9 cellular contexts compared by ENCODE assay signal in genomic region chr5:34916518-34916917, GRCh38. TPM values are rescaled to one million over a fixed set of nuclear protein-coding genes. Genes with fewer than 3 reads are reported as not detected.
DNase-seq lines count a peak whose midpoint lies in the region; ATAC-seq, FAIRE-seq and TF ChIP-seq lines count a peak whose summit lies in the region.
"Had no signal": no experiment of that assay in that cellular context is flagged by ENCODE, and none has a peak within 500 bp of the region (broad histone marks: within the 10 kb centered on the region; RNA-seq: fewer than 3 reads in every experiment).

No MANE protein-coding gene starts in this region.

- H3K36me3 ChIP-seq in cardiac muscle cell (peaks cover 24% of the 10 kb centered on the region), astrocyte (ENCODE audit: insufficient read depth, low read length) (peaks cover 26% of the 10 kb centered on the region), urinary bladder (ENCODE audit: insufficient read depth) (peaks cover 4% of the 10 kb centered on the region)

- TF ChIP-seq POLR2A in lower leg skin (IDR thresholded peaks at IDR 0.05), result no peak

- peaks cover 2% of the 10 kb centered on the region for H3K36me3 Mint-ChIP-seq in astrocyte (ENCODE audit: low read depth, unreplicated experiment)

- 18 to 30% methylated on average over 6 of the region's 6 CpGs for WGBS in lower leg skin, 2 donors
- WGBS in urinary bladder, result 18% methylated on average over 6 of the region's 6 CpGs

- intact Hi-C loops in left ventricle myocardium superior (cut with micrococcal nuclease), result no loop called here
- intact Hi-C loops in lower leg skin (cut with DNase I; ENCODE audit: low total_unique reads), result no loop called here

- H3K27me3 ChIP-seq in cardiac muscle cell (no peaks in the 10 kb centered on the region), astrocyte (ENCODE audit: insufficient read depth, low read length) (no peaks in the 10 kb centered on the region)

- no peak for TF ChIP-seq CTCF in cardiac muscle cell (IDR thresholded peaks at IDR 0.05; ENCODE audit: low read depth, low read length)
- TF ChIP-seq CTCF in astrocyte (IDR thresholded peaks at IDR 0.05; ENCODE audit: insufficient read depth, low read depth, low read length), result no peak
- no peak for TF ChIP-seq CTCF in lower leg skin (IDR thresholded peaks at IDR 0.05)
- no peak for TF ChIP-seq CTCF in omental fat pad (IDR thresholded peaks at IDR 0.05)

- H3K4me1 ChIP-seq in cardiac muscle cell (ENCODE audit: low read depth), result peaks cover 12% of the 10 kb centered on the region
- peaks cover 22% of the 10 kb centered on the region for H3K4me1 ChIP-seq in astrocyte (ENCODE audit: insufficient read depth, low read length)
- H3K4me1 ChIP-seq in urinary bladder (ENCODE audit: insufficient read depth), result no peaks in the 10 kb centered on the region

- no peak overlapping the region for H3K4me3 Mint-ChIP-seq in astrocyte (ENCODE audit: unreplicated experiment)

- no peak for FAIRE-seq in astrocyte (lab: Jason Lieb, UNC)

- H3K79me2 ChIP-seq in astrocyte (ENCODE audit: insufficient read depth, low read length), result peaks cover 89% of the 10 kb centered on the region

- ATAC-seq in left ventricle myocardium superior (no peak), omental fat pad (ENCODE audit: low FRiP score) (no peak), GM18909 (IDR thresholded peaks at IDR 0.05; ENCODE audit: poor library complexity, unreplicated experiment) (no peak)

- H3K9me3 ChIP-seq in cardiac muscle cell (ENCODE audit: low read depth), result no peaks in the 10 kb centered on the region
- no peaks in the 10 kb centered on the region for H3K9me3 ChIP-seq in astrocyte (ENCODE audit: insufficient read depth, low read depth, low read length)

- H3K4me2 ChIP-seq in astrocyte (ENCODE audit: low read length), result peak overlapping the region; percentile 90

- DNase-seq in cardiac muscle cell (ENCODE audit: low read depth in 1 of 2, low spot score in 1 of 2) (no peak), left ventricle myocardium superior (no peak), astrocyte (ENCODE audit: low read depth) (no peak), lower leg skin (ENCODE audit: low spot score in 2 of 2) (no peak), omental fat pad (ENCODE audit: low spot score) (no peak), NCI-H774 (lab: John Stamatoyannopoulos, UW) (no peak)
- DNase-seq: HCEC 1CT had no signal

- H3K9ac ChIP-seq in astrocyte (ENCODE audit: low read length), result peak overlapping the region; percentile 96

- no peak overlapping the region for H2AFZ ChIP-seq in astrocyte (ENCODE audit: low read depth, low read length)

- no peak overlapping the region for H3K27ac ChIP-seq in cardiac muscle cell
- peak overlapping the region; percentile 9 for H3K27ac ChIP-seq in astrocyte (ENCODE audit: low read depth, low read length)
- H3K27ac ChIP-seq in urinary bladder (ENCODE audit: low read depth), result no peak overlapping the region

- no peak overlapping the region for H3K27ac Mint-ChIP-seq in astrocyte (ENCODE audit: unreplicated experiment)

- peaks cover 8% of the 10 kb centered on the region for H4K20me1 ChIP-seq in astrocyte (ENCODE audit: insufficient read depth, low read length)

- H3K9me3 Mint-ChIP-seq in astrocyte (ENCODE audit: unreplicated experiment), result no peaks in the 10 kb centered on the region

- peaks cover 15% of the 10 kb centered on the region for H3K4me1 Mint-ChIP-seq in astrocyte (ENCODE audit: low read depth, unreplicated experiment)

- H3K27me3 Mint-ChIP-seq in astrocyte (ENCODE audit: low read depth, unreplicated experiment), result no peaks in the 10 kb centered on the region

- H3K4me3 ChIP-seq in cardiac muscle cell (peak overlapping the region; percentile 97), astrocyte (ENCODE audit: insufficient read depth, low read depth, low read length) (peak overlapping the region; percentile 99), lower leg skin (ENCODE audit: low read depth, poor library complexity, severe bottlenecking) (peak overlapping the region; percentile 98), urinary bladder (ENCODE audit: low read depth, low read length) (peak overlapping the region; percentile 90)

RNA-seq across cellular contexts. Expression of gene BRIX1, which starts 1.0 kb away (rescaled TPM):
- total RNA-seq in cardiac muscle cell (12.9 and 14.4 TPM in 2 replicates), left ventricle myocardium superior (10.5 TPM), astrocyte (27.3 and 28.6 TPM in 2 replicates), lower leg skin (10 to 100 TPM; 13.4 to 23.7 (median 20.3) TPM), urinary bladder (36.7 TPM), omental fat pad (10 to 100 TPM; 14.6 to 57.8 (median 23.8) TPM)
- polyA plus RNA-seq in cardiac muscle cell (30.9 and 42.6 TPM in 2 replicates), urinary bladder (19.3 TPM)

RNA-seq across cellular contexts. Expression of gene RAD1, which starts 1.2 kb away (rescaled TPM):
- 11.8 and 14.1 TPM in 2 replicates for total RNA-seq in cardiac muscle cell
- 35.1 and 38.6 TPM in 2 replicates for polyA plus RNA-seq in cardiac muscle cell
- 23.7 TPM for total RNA-seq in left ventricle myocardium superior
- total RNA-seq in astrocyte, result 19.7 and 20.2 TPM in 2 replicates
- total RNA-seq in lower leg skin, result 10 to 100 TPM; 10.6 to 27.0 (median 14.6) TPM
- total RNA-seq in urinary bladder, result 40.7 TPM
- 20.0 TPM for polyA plus RNA-seq in urinary bladder
- 10 to 100 TPM; 12.3 to 22.9 (median 16.0) TPM for total RNA-seq in omental fat pad

RNA-seq across cellular contexts. Expression of gene DNAJC21, which starts 12.8 kb away (rescaled TPM):
- total RNA-seq in cardiac muscle cell, result 18.7 and 49.4 TPM in 2 replicates
- 37.8 and 40.5 TPM in 2 replicates for polyA plus RNA-seq in cardiac muscle cell
- 54.8 TPM for total RNA-seq in left ventricle myocardium superior
- 58.9 and 66.4 TPM in 2 replicates for total RNA-seq in astrocyte
- 10 to 100 TPM; 18.3 to 41.6 (median 31.8) TPM for total RNA-seq in lower leg skin
- 48.9 TPM for total RNA-seq in urinary bladder
- 38.1 TPM for polyA plus RNA-seq in urinary bladder
- 10 to 100 TPM; 26.2 to 38.9 (median 30.1) TPM for total RNA-seq in omental fat pad
